8 cellular contexts compared by ENCODE assay signal in genomic region chr4:158172558-158173258, GRCh38. TPM values are rescaled to one million over a fixed set of nuclear protein-coding genes. Genes with fewer than 3 reads are reported as not detected.
A peak's percentile ranks its signal among the peaks of the same experiment; 100 is the strongest.
DNase-seq lines count a peak whose midpoint lies in the region.

Gene GASK1B (minus strand): TSS chr4:158173025. CDS start chr4:158171375, 1,650 bp downstream.

- DNase-seq in NCI-H510A treated with DMSO at 0.1 percent for 48 hours (lab: John Stamatoyannopoulos, UW) (peak; percentile 18), NCI-H510A (lab: John Stamatoyannopoulos, UW) (no peak), HS-27A (ENCODE audit: low read depth) (peak; percentile 35), RPMI7951 (ENCODE audit: low read depth) (peak; percentile 54), epidermal melanocyte (ENCODE audit: insufficient read length, low spot score) (peak; percentile 34), mucosa of gallbladder (ENCODE audit: low spot score) (peak; percentile 18), NCI-H2029 treated with DMSO at 0.1 percent for 48 hours (lab: John Stamatoyannopoulos, UW) (no peak), HPDE6-E6E7 (ENCODE audit: extremely low spot score) (no peak)

RNA-seq across cellular contexts. Expression of gene GASK1B, which starts in this region (rescaled TPM):
- total RNA-seq in RPMI7951 (2014; rRNA removed; shearing (Covaris generic)), result 0.98 and 1.2 TPM in 2 replicates
- 27.0 TPM for total RNA-seq in mucosa of gallbladder

Comparison
In these comparisons a context has a peak if more than half of its experiments do, and no peak if none do; other contexts are left out.
1. RNA of gene GASK1B (total RNA-seq): 27.0 TPM in mucosa of gallbladder (single experiment); 0.98 to 1.2 TPM in RPMI7951; every median in the first group is over 10 times any median in the second.
2. DNase-seq: peak in NCI-H510A treated with DMSO at 0.1 percent for 48 hours (single experiment), HS-27A (single experiment), RPMI7951 (single experiment), epidermal melanocyte (single experiment) and mucosa of gallbladder (single experiment); none in NCI-H510A (single experiment), NCI-H2029 treated with DMSO at 0.1 percent for 48 hours (single experiment) and HPDE6-E6E7 (single experiment).